Comparison of ENCODE assay signal across 1 cellular context in genomic region chr16:24524855-24525652, GRCh38.
TF ChIP-seq lines count a peak whose summit lies in the region.

No MANE protein-coding gene starts in this region.

TF ChIP-seq in SK-N-SH treated with all-trans-retinoic acid at 6 μM for 48 hours, 23 proteins besides CTCF, POLR2A, EP300 and RAD21 (continued from another document):
- TF ChIP-seq, protein P1, sequence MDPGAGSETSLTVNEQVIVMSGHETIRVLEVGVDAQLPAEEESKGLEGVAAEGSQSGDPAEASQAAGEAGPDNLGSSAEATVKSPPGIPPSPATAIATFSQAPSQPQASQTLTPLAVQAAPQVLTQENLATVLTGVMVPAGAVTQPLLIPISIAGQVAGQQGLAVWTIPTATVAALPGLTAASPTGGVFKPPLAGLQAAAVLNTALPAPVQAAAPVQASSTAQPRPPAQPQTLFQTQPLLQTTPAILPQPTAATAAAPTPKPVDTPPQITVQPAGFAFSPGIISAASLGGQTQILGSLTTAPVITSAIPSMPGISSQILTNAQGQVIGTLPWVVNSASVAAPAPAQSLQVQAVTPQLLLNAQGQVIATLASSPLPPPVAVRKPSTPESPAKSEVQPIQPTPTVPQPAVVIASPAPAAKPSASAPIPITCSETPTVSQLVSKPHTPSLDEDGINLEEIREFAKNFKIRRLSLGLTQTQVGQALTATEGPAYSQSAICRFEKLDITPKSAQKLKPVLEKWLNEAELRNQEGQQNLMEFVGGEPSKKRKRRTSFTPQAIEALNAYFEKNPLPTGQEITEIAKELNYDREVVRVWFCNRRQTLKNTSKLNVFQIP (CRISPR knock-in tag; IDR thresholded peaks at IDR 0.05; ENCODE audit: borderline replicate concordance, low read depth) = no peak
- TF ChIP-seq ARNTL (CRISPR knock-in tag; IDR thresholded peaks at IDR 0.05; ENCODE audit: borderline replicate concordance, low read depth) (no peak), SNAI2 (CRISPR knock-in tag; IDR thresholded peaks at IDR 0.05) (no peak), ZFP30 (CRISPR knock-in tag; IDR thresholded peaks at IDR 0.05) (no peak), RARB (CRISPR knock-in tag; IDR thresholded peaks at IDR 0.05) (no peak), BACH2 (CRISPR knock-in tag; IDR thresholded peaks at IDR 0.05; ENCODE audit: borderline replicate concordance) (no peak), PPARA (CRISPR knock-in tag; IDR thresholded peaks at IDR 0.05; ENCODE audit: borderline replicate concordance) (no peak), ZC3H10 (CRISPR knock-in tag; IDR thresholded peaks at IDR 0.05) (no peak), ZNF70 (CRISPR knock-in tag; IDR thresholded peaks at IDR 0.05) (no peak)
- TF ChIP-seq, protein P2, sequence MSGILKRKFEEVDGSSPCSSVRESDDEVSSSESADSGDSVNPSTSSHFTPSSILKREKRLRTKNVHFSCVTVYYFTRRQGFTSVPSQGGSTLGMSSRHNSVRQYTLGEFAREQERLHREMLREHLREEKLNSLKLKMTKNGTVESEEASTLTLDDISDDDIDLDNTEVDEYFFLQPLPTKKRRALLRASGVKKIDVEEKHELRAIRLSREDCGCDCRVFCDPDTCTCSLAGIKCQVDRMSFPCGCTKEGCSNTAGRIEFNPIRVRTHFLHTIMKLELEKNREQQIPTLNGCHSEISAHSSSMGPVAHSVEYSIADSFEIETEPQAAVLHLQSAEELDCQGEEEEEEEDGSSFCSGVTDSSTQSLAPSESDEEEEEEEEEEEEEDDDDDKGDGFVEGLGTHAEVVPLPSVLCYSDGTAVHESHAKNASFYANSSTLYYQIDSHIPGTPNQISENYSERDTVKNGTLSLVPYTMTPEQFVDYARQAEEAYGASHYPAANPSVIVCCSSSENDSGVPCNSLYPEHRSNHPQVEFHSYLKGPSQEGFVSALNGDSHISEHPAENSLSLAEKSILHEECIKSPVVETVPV (CRISPR knock-in tag; IDR thresholded peaks at IDR 0.05) = no peak
